In the genomic region with DNA sequence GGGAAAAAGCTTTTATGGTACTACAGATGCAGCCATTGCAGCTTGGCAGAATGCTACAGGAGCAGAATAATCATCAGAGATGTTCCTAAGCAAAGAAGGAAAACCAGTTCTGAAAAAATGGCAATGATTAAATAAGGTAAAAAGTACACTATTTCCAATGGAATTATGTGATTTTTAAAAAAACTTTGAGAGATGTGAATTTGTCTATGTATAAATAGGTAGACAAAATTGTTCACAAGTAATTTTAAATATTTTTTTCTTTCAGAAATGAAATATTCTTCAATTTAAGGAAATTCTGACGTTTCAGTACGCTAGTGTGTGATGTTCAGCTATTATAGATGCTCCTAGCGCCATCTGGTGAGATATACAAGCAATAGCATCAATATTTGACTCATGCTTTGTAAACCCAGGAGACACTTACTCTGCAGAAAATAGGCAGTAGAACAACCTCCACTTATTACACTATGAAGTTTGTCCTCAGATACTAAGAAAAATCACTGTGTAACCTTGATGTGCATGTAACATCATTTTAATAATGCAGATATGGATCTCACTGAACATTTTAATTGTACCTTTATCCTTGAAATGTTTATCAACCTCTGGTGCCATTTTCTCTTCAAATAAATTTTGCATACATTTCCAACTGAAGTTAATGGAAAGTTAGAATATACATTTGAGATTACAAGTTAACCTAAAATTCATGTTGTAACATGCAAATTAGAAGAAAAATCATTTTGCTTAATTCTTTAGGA, we compare ENCODE assay signal across 8 cellular contexts.
DNase-seq lines count a peak whose midpoint lies in the region; ATAC-seq and TF ChIP-seq lines count a peak whose summit lies in the region.

No MANE protein-coding gene starts in this region.

- no peaks in the 10 kb centered on the region for H3K27me3 Mint-ChIP-seq in type B pancreatic cell

- H3K4me1 Mint-ChIP-seq in type B pancreatic cell (ENCODE audit: unreplicated experiment), result no peaks in the 10 kb centered on the region

- H3K4me3 Mint-ChIP-seq in type B pancreatic cell, result no peak overlapping the region

- DNase-seq in EL, result peak; percentile 55
- DNase-seq in NCI-H774 (lab: John Stamatoyannopoulos, UW), result peak; percentile 61
- peak; percentile 41 for DNase-seq in central memory CD4-positive, alpha-beta T cell
- peak; percentile 67 for DNase-seq in left kidney (ENCODE audit: low read depth, low spot score)
- DNase-seq in type B pancreatic cell (ENCODE audit: extremely low spot score, unreplicated experiment), result no peak

- no peaks in the 10 kb centered on the region for H3K36me3 Mint-ChIP-seq in type B pancreatic cell

- H3K9me3 Mint-ChIP-seq in type B pancreatic cell, result peaks cover 4% of the 10 kb centered on the region

- TF ChIP-seq CTCF in type B pancreatic cell (conservative IDR thresholded peaks at IDR 0.05), result peak; percentile 93

- ATAC-seq in GM21367 (IDR thresholded peaks at IDR 0.05; ENCODE audit: unreplicated experiment), result peak; percentile 70
- peak; percentile 66 for ATAC-seq in HG03575 (IDR thresholded peaks at IDR 0.05; ENCODE audit: extremely low read depth, insufficient number of reproducible peaks, low FRiP score, unreplicated experiment)
- no peak for ATAC-seq in GM21447 (IDR thresholded peaks at IDR 0.05; ENCODE audit: unreplicated experiment)

- no peak overlapping the region for H3K27ac Mint-ChIP-seq in type B pancreatic cell
